ENCODE assay signal across 1 cellular context in the genomic region with DNA sequence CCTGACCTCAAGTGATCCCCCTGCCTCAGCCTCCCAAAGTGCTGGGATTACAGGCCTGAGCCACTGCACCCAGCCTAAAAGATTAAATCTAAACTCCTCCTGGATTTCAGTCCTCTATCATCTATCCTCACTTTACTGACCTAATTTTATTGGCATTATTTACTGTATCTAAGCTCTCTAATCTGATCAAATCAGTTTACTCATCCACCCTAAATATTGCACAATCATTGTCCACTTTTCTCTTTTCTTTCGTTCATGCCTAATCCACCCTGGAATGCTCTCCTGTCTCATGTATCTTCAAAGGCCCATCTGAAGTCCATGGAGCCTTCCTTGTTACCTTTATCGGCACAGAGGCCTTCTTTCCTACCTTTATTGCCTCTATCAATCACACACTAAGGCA.
A peak's percentile ranks its signal among the peaks of the same experiment; 100 is the strongest.
TF ChIP-seq lines count a peak whose summit lies in the region.

No MANE protein-coding gene starts in this region.

TF ChIP-seq in IMR-90, 13 proteins besides CTCF, POLR2A, EP300 and RAD21 (continued from another document):
- TF ChIP-seq, protein P1, sequence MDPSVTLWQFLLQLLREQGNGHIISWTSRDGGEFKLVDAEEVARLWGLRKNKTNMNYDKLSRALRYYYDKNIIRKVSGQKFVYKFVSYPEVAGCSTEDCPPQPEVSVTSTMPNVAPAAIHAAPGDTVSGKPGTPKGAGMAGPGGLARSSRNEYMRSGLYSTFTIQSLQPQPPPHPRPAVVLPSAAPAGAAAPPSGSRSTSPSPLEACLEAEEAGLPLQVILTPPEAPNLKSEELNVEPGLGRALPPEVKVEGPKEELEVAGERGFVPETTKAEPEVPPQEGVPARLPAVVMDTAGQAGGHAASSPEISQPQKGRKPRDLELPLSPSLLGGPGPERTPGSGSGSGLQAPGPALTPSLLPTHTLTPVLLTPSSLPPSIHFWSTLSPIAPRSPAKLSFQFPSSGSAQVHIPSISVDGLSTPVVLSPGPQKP (IDR thresholded peaks at IDR 0.05; ENCODE audit: borderline replicate concordance, low read depth, low read length), result no peak
- TF ChIP-seq CEBPB (IDR thresholded peaks at IDR 0.05; ENCODE audit: low read depth, low read length), result peak; percentile 89
